Comparison of ENCODE assay signal across 8 cellular contexts in the genomic region with DNA sequence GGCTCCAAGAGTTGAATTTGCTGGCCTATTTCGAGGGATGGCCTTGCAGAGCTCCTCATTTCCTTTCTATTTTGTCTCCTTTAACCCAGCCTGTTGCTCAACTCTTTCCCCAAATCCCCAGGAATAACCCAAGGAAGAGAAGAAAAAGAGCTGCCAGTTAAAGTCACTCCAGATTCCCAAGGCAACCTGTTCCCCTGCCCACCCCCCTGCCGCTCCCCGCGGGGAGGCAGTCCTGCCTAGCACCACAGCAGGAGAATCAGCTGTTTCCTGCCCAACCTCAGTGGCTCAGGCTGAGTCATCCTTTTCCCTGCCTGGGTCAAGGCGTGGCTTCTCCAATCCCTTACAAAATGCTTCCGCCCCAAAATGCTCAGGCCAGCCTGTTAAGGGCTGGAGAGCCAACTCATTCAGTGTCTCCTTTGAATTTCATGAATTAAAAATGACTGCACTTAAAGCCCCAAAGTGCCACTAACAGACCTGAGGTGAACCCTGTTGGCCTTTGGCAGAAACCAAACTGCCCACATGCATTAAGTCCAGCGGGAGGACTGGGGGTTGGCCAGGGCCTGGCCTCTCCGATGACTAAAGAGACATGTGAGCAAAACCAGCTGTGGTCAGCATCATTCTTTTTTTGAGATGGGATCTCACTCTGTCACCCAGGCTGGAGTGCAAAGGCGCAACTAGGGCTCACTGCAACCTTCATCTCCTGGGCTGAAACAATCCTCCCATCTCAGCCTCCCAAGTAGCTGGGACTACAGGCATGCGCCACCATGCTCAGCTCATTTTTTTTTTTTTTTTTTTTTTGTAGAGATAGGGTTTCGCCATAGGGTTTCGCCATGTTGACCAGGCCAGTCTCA.
DNase-seq lines count a peak whose midpoint lies in the region; ATAC-seq lines count a peak whose summit lies in the region.

No MANE protein-coding gene starts in this region.

- H3K4ac ChIP-seq in mesenchymal stem cell (ENCODE audit: low read depth in 1 of 2, low read length in 2 of 2), result no peak overlapping the region

- H3K4me2 ChIP-seq in mesenchymal stem cell (ENCODE audit: low read length, poor library complexity, severe bottlenecking), result peak overlapping the region; percentile 2

- H3K9me3 ChIP-seq in mesenchymal stem cell (ENCODE audit: control insufficient read depth, low read length), result no peaks in the 10 kb centered on the region
- no peaks in the 10 kb centered on the region for H3K9me3 ChIP-seq in aorta (ENCODE audit: control insufficient read depth, low read length)

- CTCF ChIA-PET in activated CD4-positive, alpha-beta T cell treated with anti-CD3 and anti-CD28 coated beads, Interleukin-2, amount 10 ng/mL, durations not matched to agents 7 days and 5 days (lab: Charles Lee), result interaction anchor here (0.9 to 2.0 kb wide), 3 partner anchors 9 to 210 kb away, joined by 3 to 8 read pairs (median 7); partner anchors contain the start of gene ARHGAP12

- H3K4me3 ChIP-seq in mesenchymal stem cell (ENCODE audit: insufficient read depth in 1 of 2, low read depth in 1 of 2, low read length in 2 of 2) (no peak overlapping the region), aorta (ENCODE audit: low read length in 2 of 2) (no peak overlapping the region)

- H2BK12ac ChIP-seq in mesenchymal stem cell (ENCODE audit: low read length in 2 of 2), result peak overlapping the region in 1 of 2 experiments; percentile 82

- H3K27me3 Mint-ChIP-seq in activated CD4-positive, alpha-beta T cell treated with anti-CD3 and anti-CD28 coated beads, Interleukin-2, amount 10 ng/mL, durations not matched to agents 7 days and 5 days, result no peaks in the 10 kb centered on the region

- no peaks in the 10 kb centered on the region for H3K79me1 ChIP-seq in mesenchymal stem cell (replicated peaks; ENCODE audit: low read length, poor library complexity, severe bottlenecking)

- no peaks in the 10 kb centered on the region for H3K36me3 Mint-ChIP-seq in activated CD4-positive, alpha-beta T cell treated with anti-CD3 and anti-CD28 coated beads, Interleukin-2, amount 10 ng/mL, durations not matched to agents 7 days and 5 days (ENCODE audit: low read depth)

- POLR2A ChIA-PET in activated CD4-positive, alpha-beta T cell treated with anti-CD3 and anti-CD28 coated beads, Interleukin-2, amount 10 ng/mL, durations not matched to agents 7 days and 5 days (lab: Charles Lee), result no interaction called here

- no peak overlapping the region for H3K4me3 Mint-ChIP-seq in activated CD4-positive, alpha-beta T cell treated with anti-CD3 and anti-CD28 coated beads, Interleukin-2, amount 10 ng/mL, durations not matched to agents 7 days and 5 days

- 7% methylated on average over 9 of the region's 12 CpGs for WGBS in mesenchymal stem cell
- WGBS in aorta, 2 donors, result 32 to 45% methylated on average over 12 of the region's 12 CpGs

- H3K14ac ChIP-seq in mesenchymal stem cell (ENCODE audit: low read length in 2 of 2), result no peak overlapping the region

- no peaks in the 10 kb centered on the region for H3K27me3 ChIP-seq in mesenchymal stem cell (ENCODE audit: control insufficient read depth in 1 of 2, insufficient read depth in 1 of 2, low read length in 2 of 2)
- no peaks in the 10 kb centered on the region for H3K27me3 ChIP-seq in aorta (ENCODE audit: control insufficient read depth in 1 of 2, insufficient read depth in 2 of 2, low read length in 1 of 2)

- H2AK5ac ChIP-seq in mesenchymal stem cell (ENCODE audit: low read length, severe bottlenecking), result no peak overlapping the region

- intact Hi-C loops in aorta (cut with DNase I), result no loop called here

- H2AFZ ChIP-seq in mesenchymal stem cell (ENCODE audit: low read depth, low read length), result no peak overlapping the region

- H3K27ac ChIP-seq in mesenchymal stem cell (ENCODE audit: low read length, poor library complexity, severe bottlenecking) (peak overlapping the region; percentile 96), aorta (ENCODE audit: low read depth in 1 of 2, low read length in 2 of 2) (peak overlapping the region in 1 of 2 donors; percentile 70)

- H3K4me1 ChIP-seq in mesenchymal stem cell (ENCODE audit: control insufficient read depth, insufficient read depth, low read depth, low read length) (peaks cover 10% of the 10 kb centered on the region), aorta (ENCODE audit: control insufficient read depth in 1 of 2, insufficient read depth in 2 of 2, low read length in 2 of 2) (peaks cover 0 to 1% of the 10 kb centered on the region in 2 donors)

- H3K27ac Mint-ChIP-seq in activated CD4-positive, alpha-beta T cell treated with anti-CD3 and anti-CD28 coated beads, Interleukin-2, amount 10 ng/mL, durations not matched to agents 7 days and 5 days, result no peak overlapping the region

- DNase-seq in activated CD4-positive, alpha-beta T cell treated with anti-CD3 and anti-CD28 coated beads, Interleukin-2, amount 10 ng/mL, durations not matched to agents 7 days and 5 days, result peak; percentile 24
- DNase-seq in activated CD4-positive, alpha-beta T cell treated with anti-CD3 and anti-CD28 coated beads, Interleukin-2, amount 50 U/mL, for 4 hours, result no peak
- DNase-seq in RPMI8226 (peak; percentile 5), epidermal melanocyte (ENCODE audit: insufficient read length, low spot score) (peak; percentile 67), mesenchymal stem cell (peak; percentile 95), aorta (peak; percentile 93 to 95), NCI-H1105 treated with DMSO at 0.1 percent for 48 hours (lab: John Stamatoyannopoulos, UW) (no peak)

- peak overlapping the region; percentile 70 for H3K9ac ChIP-seq in mesenchymal stem cell (ENCODE audit: low read length)

- H2BK15ac ChIP-seq in mesenchymal stem cell (ENCODE audit: low read depth, poor library complexity, severe bottlenecking), result no peak overlapping the region

- H3K18ac ChIP-seq in mesenchymal stem cell (ENCODE audit: low read depth in 1 of 2, low read length in 2 of 2), result peak overlapping the region in 1 of 2 experiments; percentile 81

- H2BK120ac ChIP-seq in mesenchymal stem cell (ENCODE audit: low read depth, low read length), result no peak overlapping the region

- H3K9me3 Mint-ChIP-seq in activated CD4-positive, alpha-beta T cell treated with anti-CD3 and anti-CD28 coated beads, Interleukin-2, amount 10 ng/mL, durations not matched to agents 7 days and 5 days, result no peaks in the 10 kb centered on the region

- no peaks in the 10 kb centered on the region for H3K36me3 ChIP-seq in mesenchymal stem cell (ENCODE audit: control insufficient read depth in 1 of 2, insufficient read depth in 2 of 2, low read depth in 1 of 2, low read length in 2 of 2)
- no peaks in the 10 kb centered on the region for H3K36me3 ChIP-seq in aorta (ENCODE audit: control insufficient read depth in 1 of 2, insufficient read depth in 2 of 2, low read length in 1 of 2)

- ATAC-seq in aorta (ENCODE audit: low FRiP score) (peak; percentile 95), GM19351 (IDR thresholded peaks at IDR 0.05; ENCODE audit: unreplicated experiment) (no peak)

- peaks cover 7% of the 10 kb centered on the region for H3K4me1 Mint-ChIP-seq in activated CD4-positive, alpha-beta T cell treated with anti-CD3 and anti-CD28 coated beads, Interleukin-2, amount 10 ng/mL, durations not matched to agents 7 days and 5 days

- peak overlapping the region; percentile 24 for H4K8ac ChIP-seq in mesenchymal stem cell (ENCODE audit: low read length)

- H2BK5ac ChIP-seq in mesenchymal stem cell (ENCODE audit: low read depth, low read length, poor library complexity, severe bottlenecking), result peak overlapping the region; percentile 85

- H3K23ac ChIP-seq in mesenchymal stem cell (ENCODE audit: low read length in 2 of 2), result no peak overlapping the region

- H4K91ac ChIP-seq in mesenchymal stem cell (ENCODE audit: low read length), result peak overlapping the region; percentile 78

Comparison
In these comparisons a context has a peak if more than half of its experiments do, and no peak if none do; other contexts are left out.
1. DNase-seq: peak in activated CD4-positive, alpha-beta T cell treated with anti-CD3 and anti-CD28 coated beads, Interleukin-2, amount 10 ng/mL, durations not matched to agents 7 days and 5 days (single experiment), RPMI8226 (single experiment), epidermal melanocyte (single experiment), mesenchymal stem cell (single experiment) and aorta (2 of 2); none in activated CD4-positive, alpha-beta T cell treated with anti-CD3 and anti-CD28 coated beads, Interleukin-2, amount 50 U/mL, for 4 hours (0 of 2) and NCI-H1105 treated with DMSO at 0.1 percent for 48 hours (single experiment).